Comparison of ENCODE assay signal across 1 cellular context in genomic region chr16:46918905-46919792, GRCh38.
TF ChIP-seq lines count a peak whose summit lies in the region.

No MANE protein-coding gene starts in this region.

TF ChIP-seq in GM23338, 12 proteins besides CTCF, POLR2A, EP300 and RAD21 (continued from another document):
- TF ChIP-seq ZNF462 (CRISPR knock-in tag; IDR thresholded peaks at IDR 0.05) = no peak
- TF ChIP-seq ZNF331 (CRISPR knock-in tag; IDR thresholded peaks at IDR 0.05; ENCODE audit: low read depth) = no peak
